Comparison of ENCODE assay signal across 2 cellular contexts in genomic region chr12:115758886-115759620, GRCh38.
TF ChIP-seq lines count a peak whose summit lies in the region.

No MANE protein-coding gene starts in this region.

TF ChIP-seq in IMR-90, 13 proteins besides CTCF, POLR2A, EP300 and RAD21:
- TF ChIP-seq SMC3 (IDR thresholded peaks at IDR 0.05; ENCODE audit: low read depth, low read length) (no peak), FOS (IDR thresholded peaks at IDR 0.05; ENCODE audit: low read depth, low read length) (no peak), CEBPB (IDR thresholded peaks at IDR 0.05; ENCODE audit: low read depth, low read length) (no peak)

TF ChIP-seq in H1, 55 proteins besides CTCF, POLR2A, EP300 and RAD21:
- TF ChIP-seq CEBPB (IDR thresholded peaks at IDR 0.05; ENCODE audit: low read depth, low read length): no peak
- TF ChIP-seq SIX5 (IDR thresholded peaks at IDR 0.05; ENCODE audit: low read depth, low read length): no peak
- TF ChIP-seq TEAD4 (IDR thresholded peaks at IDR 0.05; ENCODE audit: low read depth, low read length): no peak
- no peak for TF ChIP-seq SIN3A (conservative IDR thresholded peaks at IDR 0.05 in 1 of 2, IDR thresholded peaks at IDR 0.05 in 1 of 2; ENCODE audit: low read depth in 1 of 2, low read length in 2 of 2)
- no peak for TF ChIP-seq SP1 (IDR thresholded peaks at IDR 0.05; ENCODE audit: low read depth, low read length)
- no peak for TF ChIP-seq POU5F1 (IDR thresholded peaks at IDR 0.05; ENCODE audit: low read depth, low read length)
- TF ChIP-seq SP2 (IDR thresholded peaks at IDR 0.05; ENCODE audit: low read length): no peak
- TF ChIP-seq SIRT6 (IDR thresholded peaks at IDR 0.05; ENCODE audit: low read length): no peak
- no peak for TF ChIP-seq ZNF274 (IDR thresholded peaks at IDR 0.05; ENCODE audit: borderline replicate concordance, extremely low read depth, low read length)
